27 cellular contexts compared by ENCODE assay signal in the genomic region with DNA sequence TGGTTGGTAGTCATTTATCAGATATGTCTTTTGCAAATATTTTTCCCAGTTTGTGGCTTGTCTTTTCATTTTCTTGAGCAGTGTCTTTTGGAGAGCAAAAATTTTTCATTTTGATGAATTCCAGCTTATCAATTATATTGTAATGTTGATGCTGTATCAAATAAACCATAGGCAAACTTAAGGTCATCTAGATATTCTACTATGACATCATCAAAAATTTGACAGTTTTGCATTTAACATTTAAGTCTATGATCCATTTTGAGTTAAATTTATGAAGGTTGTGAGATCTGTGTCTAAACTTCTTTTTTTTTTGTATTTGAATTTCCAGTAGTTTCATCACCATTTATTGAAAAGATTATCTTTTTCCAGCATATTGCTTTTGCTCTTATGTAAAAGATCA.
"Had no signal": no experiment of that assay in that cellular context is flagged by ENCODE, and none has a peak within 500 bp of the region (broad histone marks: within the 10 kb centered on the region; RNA-seq: fewer than 3 reads in every experiment).

No MANE protein-coding gene starts in this region.

- FAIRE-seq: endometrium, endothelial cell of umbilical vein had no signal

- H3K79me2 ChIP-seq: hepatocyte had no signal

- H3K4me1 ChIP-seq: colonic mucosa, esophagus squamous epithelium, foreskin keratinocyte, gastrocnemius medialis, gastroesophageal sphincter, heart left ventricle, heart right ventricle had no signal

- H2AFZ ChIP-seq: hepatocyte had no signal

- ATAC-seq: effector memory CD8-positive, alpha-beta T cell; esophagus mucosa; foreskin keratinocyte; gastrocnemius medialis; gastroesophageal sphincter; heart left ventricle; heart right ventricle had no signal

- H3K4me3 ChIP-seq: colonic mucosa, coronary artery, dorsolateral prefrontal cortex, esophagus muscularis mucosa, esophagus squamous epithelium, gastrocnemius medialis, gastroesophageal sphincter, heart left ventricle, heart right ventricle, hepatocyte had no signal

- H3K27ac ChIP-seq: colonic mucosa, coronary artery, dorsolateral prefrontal cortex, epithelial cell of prostate, esophagus muscularis mucosa, esophagus squamous epithelium, foreskin keratinocyte, gastrocnemius medialis, gastroesophageal sphincter, heart left ventricle, heart right ventricle, hepatocyte had no signal

- DNase-seq: colonic mucosa; cortex of kidney; dermis blood vessel endothelial cell; dorsolateral prefrontal cortex; effector CD4-positive, alpha-beta T cell; effector CD8-positive, alpha-beta T cell; effector memory CD4-positive, alpha-beta T cell; effector memory CD8-positive, alpha-beta T cell; endodermal cell; erythroblast; esophagus squamous epithelium; foreskin fibroblast; foreskin keratinocyte; foreskin melanocyte; gastrocnemius medialis; glutamatergic neuron; head of caudate nucleus; heart left ventricle; heart right ventricle had no signal

- H3K36me3 ChIP-seq: colonic mucosa, esophagus muscularis mucosa, esophagus squamous epithelium, gastrocnemius medialis, gastroesophageal sphincter, heart left ventricle, heart right ventricle had no signal

- H3K27me3 ChIP-seq: colonic mucosa, esophagus muscularis mucosa, esophagus squamous epithelium, foreskin keratinocyte, gastrocnemius medialis, gastroesophageal sphincter, heart left ventricle, heart right ventricle, hepatocyte had no signal

- H3K4me2 ChIP-seq: hepatocyte had no signal

- H3K9me3 ChIP-seq: colonic mucosa, esophagus muscularis mucosa, gastrocnemius medialis, gastroesophageal sphincter had no signal
